In genomic region chr11:132220464-132220863, GRCh38 we compare ENCODE assay signal across 14 cellular contexts.
A peak's percentile ranks its signal among the peaks of the same experiment; 100 is the strongest.
DNase-seq lines count a peak whose midpoint lies in the region; TF ChIP-seq lines count a peak whose summit lies in the region.
"Had no signal": no experiment of that assay in that cellular context is flagged by ENCODE, and none has a peak within 500 bp of the region (broad histone marks: within the 10 kb centered on the region; RNA-seq: fewer than 3 reads in every experiment).

No MANE protein-coding gene starts in this region.

- no peak overlapping the region for H3K4me3 Mint-ChIP-seq in H9
- H3K4me3 Mint-ChIP-seq: activated T-helper 1 cell treated with anti-CD3 and anti-CD28 coated beads, Interleukin-12 subunit alpha, Interleukin-12 subunit beta, Interleukin-2, Interleukin-4 antibody, amounts not matched to agents 30 ng/mL and 10 ng/mL and 1 ng/mL, durations not matched to agents 14 hours and 24 hours and 36 hours; CD8-positive, alpha-beta T cell had no signal

- H4K20me1 ChIP-seq in GM23248 (ENCODE audit: insufficient read depth) (no peaks in the 10 kb centered on the region), smooth muscle cell (ENCODE audit: low read depth) (no peaks in the 10 kb centered on the region), H9 (ENCODE audit: control insufficient read depth, insufficient read depth, insufficient read length) (no peaks in the 10 kb centered on the region)

- H3K27me3 ChIP-seq in GM23248 (replicated peaks; ENCODE audit: insufficient read depth), result peaks cover 3% of the 10 kb centered on the region; the same call in 1 of the 2 replicates
- no peaks in the 10 kb centered on the region for H3K27me3 ChIP-seq in smooth muscle cell (ENCODE audit: low read depth)
- H3K27me3 ChIP-seq in H9 (ENCODE audit: insufficient read depth, low read length), result no peaks in the 10 kb centered on the region
- H3K27me3 ChIP-seq: SJSA1, thyroid gland had no signal

- H3K27ac ChIP-seq in GM23248 (no peak overlapping the region), smooth muscle cell (ENCODE audit: low read depth) (peak overlapping the region; percentile 93), H9 (ENCODE audit: insufficient read length, low read depth, low read length) (no peak overlapping the region)
- H3K27ac ChIP-seq: prostate gland, SJSA1, thyroid gland had no signal

- peaks cover 0 to 3% of the 10 kb centered on the region in 2 experiments; a peak in 1 of 5 replicates for H3K9me3 Mint-ChIP-seq in H9

- H4K8ac ChIP-seq in H9 (replicated peaks; ENCODE audit: insufficient read length, low read depth, low read length), result no peak overlapping the region

- no peak overlapping the region for H3K9ac ChIP-seq in GM23248
- peak overlapping the region; percentile 75 for H3K9ac ChIP-seq in smooth muscle cell (ENCODE audit: low read depth)
- H3K9ac ChIP-seq in H9 (ENCODE audit: extremely low read depth, insufficient read length, low read length), result no peak overlapping the region

- no peak overlapping the region for H3K4ac ChIP-seq in H9 (ENCODE audit: low read depth, low read length)

- no peaks in the 10 kb centered on the region for H3K36me3 ChIP-seq in GM23248 (ENCODE audit: low read depth)
- H3K36me3 ChIP-seq in smooth muscle cell (ENCODE audit: low read depth), result no peaks in the 10 kb centered on the region
- H3K36me3 ChIP-seq: prostate gland, SJSA1, thyroid gland had no signal

- H3K23ac ChIP-seq in H9 (ENCODE audit: insufficient read length, low read depth, low read length), result no peak overlapping the region

- H3K79me2 ChIP-seq in GM23248 (ENCODE audit: insufficient read depth) (no peaks in the 10 kb centered on the region), smooth muscle cell (ENCODE audit: low read depth) (no peaks in the 10 kb centered on the region), H9 (ENCODE audit: insufficient read depth, low read length) (no peaks in the 10 kb centered on the region; the same call in 1 of the 2 replicates)

- no peak overlapping the region for H2BK120ac ChIP-seq in H9 (ENCODE audit: low read depth, low read length, poor library complexity, severe bottlenecking)

- 0 to 4% methylated on average over 1 of the region's 1 CpG for WGBS in GM23248 (ENCODE audit: low coverage in 1 of 2, low lambda C conversion rate in 2 of 2, missing lambda C conversion rate in 2 of 2), 2 experiments
- 36% methylated on average over 1 of the region's 1 CpG for WGBS in smooth muscle cell (ENCODE audit: low lambda C conversion rate)
- WGBS in H9 (ENCODE audit: extremely low coverage, insufficient read length, low lambda C conversion rate), result no CpG with 5 or more reads among the region's 1 CpG

- H2AFZ ChIP-seq in GM23248 (no peak overlapping the region), smooth muscle cell (ENCODE audit: low read depth) (no peak overlapping the region), H9 (ENCODE audit: low read length) (no peak overlapping the region)

- TF ChIP-seq CTCF in smooth muscle cell (IDR thresholded peaks at IDR 0.05; ENCODE audit: borderline replicate concordance, insufficient read depth, poor library complexity, severe bottlenecking) (no peak), H9 (conservative IDR thresholded peaks at IDR 0.05) (no peak)

- no peaks in the 10 kb centered on the region for H3K23me2 ChIP-seq in H9 (ENCODE audit: insufficient read length, low read depth, low read length, poor library complexity, severe bottlenecking)

- H3K18ac ChIP-seq in H9 (ENCODE audit: insufficient read length, low read depth, low read length), result no peak overlapping the region

- no peaks in the 10 kb centered on the region for H3K9me2 ChIP-seq in GM23248 (ENCODE audit: insufficient read depth)

- no peaks in the 10 kb centered on the region for H3K36me3 Mint-ChIP-seq in H9 (ENCODE audit: insufficient read depth in 1 of 3, low read depth in 3 of 3)
- H3K36me3 Mint-ChIP-seq: CD8-positive, alpha-beta T cell had no signal

- H2AK5ac ChIP-seq in H9 (ENCODE audit: insufficient read length, low read length), result no peak overlapping the region

- DNase-seq in GM23248 (peak; percentile 91), astrocyte of the hippocampus (ENCODE audit: low read depth, low spot score) (peak; percentile 79), glomerular visceral epithelial cell (ENCODE audit: extremely low spot score) (peak; percentile 4), smooth muscle cell (lab: John Stamatoyannopoulos, UW; ENCODE audit: unreplicated experiment) (no peak), NCI-H1105 treated with DMSO at 0.1 percent for 48 hours (lab: John Stamatoyannopoulos, UW) (no peak), H9 (no peak), NOMO-1 (lab: John Stamatoyannopoulos, UW; ENCODE audit: unreplicated experiment in 2 of 2) (no peak)
- DNase-seq: activated CD4-positive, alpha-beta T cell treated with anti-CD3 and anti-CD28 coated beads, Interleukin-2, amount 50 U/mL, for 4 hours; CD8-positive, alpha-beta T cell; effector CD4-positive, alpha-beta T cell; thyroid gland had no signal

- H3F3A ChIP-seq in GM23248 (ENCODE audit: insufficient read depth) (peaks cover 12% of the 10 kb centered on the region), smooth muscle cell (ENCODE audit: low read depth) (no peaks in the 10 kb centered on the region)

- in situ Hi-C loops in GM23248 (cut with MboI), result no loop called here

- H2BK20ac ChIP-seq in H9 (ENCODE audit: low read depth, low read length, poor library complexity, severe bottlenecking), result no peak overlapping the region

- no peak overlapping the region for H4K91ac ChIP-seq in H9 (ENCODE audit: insufficient read length, low read depth, low read length)

- no peak overlapping the region for H3K4me3 ChIP-seq in GM23248
- no peak overlapping the region for H3K4me3 ChIP-seq in smooth muscle cell
- H3K4me3 ChIP-seq: prostate gland, SJSA1, thyroid gland had no signal

- no peak overlapping the region for H3K4me2 ChIP-seq in GM23248 (ENCODE audit: unreplicated experiment)
- H3K4me2 ChIP-seq in smooth muscle cell, result peak overlapping the region; percentile 33
- H3K4me2 ChIP-seq in H9 (ENCODE audit: insufficient read depth, insufficient read length, low read length), result no peak overlapping the region

- H3K14ac ChIP-seq in H9 (ENCODE audit: insufficient read depth, low read length), result no peak overlapping the region

- no peak overlapping the region for H2BK5ac ChIP-seq in H9 (ENCODE audit: insufficient read length, low read length)

- H3K4me1 Mint-ChIP-seq in H9, result no peaks in the 10 kb centered on the region

- no peak overlapping the region for H2BK15ac ChIP-seq in H9 (ENCODE audit: low read depth, low read length)

- no peak overlapping the region for H2BK12ac ChIP-seq in H9 (ENCODE audit: insufficient read length, low read depth, low read length)

- no peak overlapping the region for H3K56ac ChIP-seq in H9 (ENCODE audit: insufficient read length, low read depth, low read length)

- H3K27ac Mint-ChIP-seq in H9, result no peak overlapping the region
- H3K27ac Mint-ChIP-seq: activated T-helper 1 cell treated with anti-CD3 and anti-CD28 coated beads, Interleukin-12 subunit alpha, Interleukin-12 subunit beta, Interleukin-2, Interleukin-4 antibody, amounts not matched to agents 30 ng/mL and 10 ng/mL and 1 ng/mL, durations not matched to agents 14 hours and 24 hours and 36 hours; CD8-positive, alpha-beta T cell had no signal

- H3K27me3 Mint-ChIP-seq in H9 (ENCODE audit: low read depth), result peaks cover 2% of the 10 kb centered on the region

- H3K4me1 ChIP-seq in GM23248 (ENCODE audit: insufficient read depth) (peaks cover 10% of the 10 kb centered on the region), smooth muscle cell (ENCODE audit: low read depth) (no peaks in the 10 kb centered on the region), H9 (ENCODE audit: insufficient read depth, low read length) (no peaks in the 10 kb centered on the region)
- H3K4me1 ChIP-seq: prostate gland, SJSA1, thyroid gland had no signal

- no peak overlapping the region for H4K5ac ChIP-seq in H9 (ENCODE audit: insufficient read length, low read depth, low read length)

- H3K79me1 ChIP-seq in H9 (ENCODE audit: insufficient read depth, low read depth, low read length, poor library complexity, severe bottlenecking), result no peaks in the 10 kb centered on the region

- H3K9me3 ChIP-seq in GM23248 (ENCODE audit: low read depth) (no peaks in the 10 kb centered on the region), smooth muscle cell (replicated peaks; ENCODE audit: low read depth) (no peaks in the 10 kb centered on the region), H9 (ENCODE audit: control insufficient read depth, low read depth, low read length) (no peaks in the 10 kb centered on the region)
- H3K9me3 ChIP-seq: prostate gland, SJSA1, thyroid gland had no signal

- no peak overlapping the region for H3T11ph ChIP-seq in H9 (ENCODE audit: low read length)

Comparison
In these comparisons a context has a peak if more than half of its experiments do, and no peak if none do; other contexts are left out.
1. DNase-seq: peak in GM23248 (single experiment), astrocyte of the hippocampus (single experiment) and glomerular visceral epithelial cell (single experiment); none in smooth muscle cell (single experiment), NCI-H1105 treated with DMSO at 0.1 percent for 48 hours (single experiment), H9 (single experiment) and NOMO-1 (0 of 2).